19 cellular contexts compared by ENCODE assay signal in genomic region chr22:23073506-23074229, GRCh38. TPM values are rescaled to one million over a fixed set of nuclear protein-coding genes. Genes with fewer than 3 reads are reported as not detected.
DNase-seq lines count a peak whose midpoint lies in the region; TF ChIP-seq lines count a peak whose summit lies in the region.
"Had no signal": no experiment of that assay in that cellular context is flagged by ENCODE, and none has a peak within 500 bp of the region (broad histone marks: within the 10 kb centered on the region; RNA-seq: fewer than 3 reads in every experiment).

No MANE protein-coding gene starts in this region.

- no peak overlapping the region for H3K4me3 Mint-ChIP-seq in glutamatergic neuron (ENCODE audit: unreplicated experiment)
- H3K4me3 Mint-ChIP-seq: CD4-positive, alpha-beta T cell; T-cell had no signal

- peaks cover 75% of the 10 kb centered on the region for H3K79me2 ChIP-seq in Karpas-422 (ENCODE audit: low read length)

- H4K8ac ChIP-seq in neuronal stem cell (ENCODE audit: low read depth, low read length) = no peak overlapping the region

- no peaks in the 10 kb centered on the region for H3K36me3 Mint-ChIP-seq in glutamatergic neuron (ENCODE audit: unreplicated experiment)
- H3K36me3 Mint-ChIP-seq: activated naive CD4-positive, alpha-beta T cell treated with anti-CD3 and anti-CD28 coated beads, Interleukin-2, amount 50 U/mL, for 72 hours; T-cell had no signal

- no peak overlapping the region for H3K4ac ChIP-seq in neuronal stem cell (ENCODE audit: low read length)

- H3K9ac ChIP-seq in BLaER1 = peak overlapping the region; percentile 38
- peak overlapping the region; percentile 44 for H3K9ac ChIP-seq in Karpas-422 (ENCODE audit: low read length)
- no peak overlapping the region for H3K9ac ChIP-seq in neuronal stem cell (ENCODE audit: low read depth, low read length, poor library complexity)

- H2AFZ ChIP-seq in Karpas-422 (ENCODE audit: low read length) (no peak overlapping the region), neuronal stem cell (ENCODE audit: low read length) (no peak overlapping the region)

- peak overlapping the region; percentile 18; the same call in 1 of the 2 replicates for H3K27ac ChIP-seq in BLaER1
- H3K27ac ChIP-seq in Karpas-422 (ENCODE audit: low read length) = peak overlapping the region; percentile 48
- no peak overlapping the region for H3K27ac ChIP-seq in neuronal stem cell (replicated peaks; ENCODE audit: low read length)
- H3K27ac ChIP-seq: suprapubic skin, vagina had no signal

- peaks cover 29% of the 10 kb centered on the region for H3K4me1 Mint-ChIP-seq in glutamatergic neuron (ENCODE audit: low read depth, unreplicated experiment)

- no CpG with 5 or more reads among the region's 13 CpGs for WGBS in neuronal stem cell (ENCODE audit: extremely low coverage in 2 of 2, insufficient read length in 2 of 2, insufficient replicate concordance in 1 of 2), 2 donors

- H3K27ac Mint-ChIP-seq in glutamatergic neuron (ENCODE audit: unreplicated experiment) = no peak overlapping the region
- H3K27ac Mint-ChIP-seq: CD4-positive, alpha-beta T cell had no signal

- H3K9me2 ChIP-seq in Karpas-422 (replicated peaks; ENCODE audit: insufficient read depth, low read length) = no peaks in the 10 kb centered on the region

- DNase-seq in Karpas-422 = no peak
- peak; percentile 10 for DNase-seq in glutamatergic neuron
- no peak for DNase-seq in neuronal stem cell (ENCODE audit: low spot score)
- DNase-seq in GM19240 (ENCODE audit: insufficient read length, low spot score) = no peak
- DNase-seq in activated naive CD4-positive, alpha-beta T cell treated with anti-CD3 and anti-CD28 coated beads, Interleukin-2, amount 50 U/mL, for 16 hours = no peak
- no peak for DNase-seq in activated gamma-delta T cell (lab: John Stamatoyannopoulos, UW)
- DNase-seq: activated T-cell treated with anti-CD3 and anti-CD28 coated beads, Interleukin-2, amount 50 U/mL, for 48 hours; CD4-positive, alpha-beta T cell; effector CD4-positive, alpha-beta T cell; foreskin melanocyte; hypothalamus; NCI-H526 treated with DMSO at 0.1 percent for 48 hours; occipital lobe; T-cell had no signal

- H4K91ac ChIP-seq in neuronal stem cell (ENCODE audit: low read depth, low read length, poor library complexity) = no peak overlapping the region

- H3K9me3 Mint-ChIP-seq in glutamatergic neuron (ENCODE audit: unreplicated experiment) = peaks cover 13% of the 10 kb centered on the region
- H3K9me3 Mint-ChIP-seq: activated naive CD4-positive, alpha-beta T cell treated with anti-CD3 and anti-CD28 coated beads, Interleukin-2, amount 50 U/mL, for 72 hours; CD4-positive, alpha-beta T cell; T-cell had no signal

- H2BK120ac ChIP-seq in neuronal stem cell (ENCODE audit: low read depth, low read length) = no peak overlapping the region

- H3K4me3 ChIP-seq in BLaER1 (peak overlapping the region; percentile 2; the same call in 1 of the 2 replicates), Karpas-422 (ENCODE audit: low read length) (no peak overlapping the region), neuronal stem cell (ENCODE audit: low read length in 2 of 2) (no peak overlapping the region)
- H3K4me3 ChIP-seq: lung, suprapubic skin, vagina had no signal

- H2BK12ac ChIP-seq in neuronal stem cell (ENCODE audit: low read length) = no peak overlapping the region

- peak overlapping the region; percentile 75 for H3K23ac ChIP-seq in neuronal stem cell (ENCODE audit: low read depth, low read length, poor library complexity)

- H3K4me2 ChIP-seq in BLaER1 (peak overlapping the region; percentile 99), Karpas-422 (ENCODE audit: low read depth, low read length, poor library complexity, severe bottlenecking) (no peak overlapping the region), neuronal stem cell (ENCODE audit: insufficient read depth, low read length, poor library complexity, severe bottlenecking) (no peak overlapping the region)

- H3K9me3 ChIP-seq in BLaER1 (peaks cover 6% of the 10 kb centered on the region; the same call in 1 of the 2 replicates), Karpas-422 (ENCODE audit: low read length) (no peaks in the 10 kb centered on the region), neuronal stem cell (replicated peaks in 1 of 2; ENCODE audit: control insufficient read depth in 2 of 2, insufficient read depth in 1 of 2, low read depth in 1 of 2, low read length in 2 of 2) (peaks cover 5 to 8% of the 10 kb centered on the region in 2 donors)
- H3K9me3 ChIP-seq: suprapubic skin, vagina had no signal

- H3K14ac ChIP-seq in neuronal stem cell (ENCODE audit: low read length) = no peak overlapping the region

- TF ChIP-seq CTCF in glutamatergic neuron (IDR thresholded peaks at IDR 0.05; ENCODE audit: partially characterized antibody, unreplicated experiment) = no peak

- H3K79me1 ChIP-seq in neuronal stem cell (ENCODE audit: low read depth, low read length) = peaks cover 20% of the 10 kb centered on the region

- H4K20me1 ChIP-seq in BLaER1 (peaks cover 74% of the 10 kb centered on the region), Karpas-422 (ENCODE audit: insufficient read depth, low read depth, low read length) (peaks cover 26% of the 10 kb centered on the region; the same call in 1 of the 2 replicates)

- peaks cover 24% of the 10 kb centered on the region for H3K27me3 ChIP-seq in BLaER1
- no peaks in the 10 kb centered on the region for H3K27me3 ChIP-seq in Karpas-422 (ENCODE audit: low read length)
- peaks cover 0 to 12% (median 6%) of the 10 kb centered on the region in 3 experiments for H3K27me3 ChIP-seq in neuronal stem cell (ENCODE audit: control insufficient read depth in 3 of 3, insufficient read depth in 3 of 3, low read depth in 1 of 3, low read length in 3 of 3)
- H3K27me3 ChIP-seq: suprapubic skin, vagina had no signal

- H3K4me1 ChIP-seq in BLaER1 = peaks cover 90% of the 10 kb centered on the region
- peaks cover 61% of the 10 kb centered on the region for H3K4me1 ChIP-seq in Karpas-422 (ENCODE audit: low read length)
- H3K4me1 ChIP-seq in neuronal stem cell (ENCODE audit: control insufficient read depth in 2 of 2, insufficient read depth in 1 of 2, low read depth in 1 of 2, low read length in 2 of 2) = peaks cover 5 to 8% of the 10 kb centered on the region in 2 donors

- H3K36me3 ChIP-seq in BLaER1 = peaks cover 31% of the 10 kb centered on the region
- H3K36me3 ChIP-seq in Karpas-422 (ENCODE audit: insufficient read depth, low read length) = no peaks in the 10 kb centered on the region
- peaks cover 0 to 9% of the 10 kb centered on the region in 2 donors for H3K36me3 ChIP-seq in neuronal stem cell (replicated peaks in 1 of 2; ENCODE audit: control insufficient read depth in 2 of 2, insufficient read depth in 2 of 2, low read length in 2 of 2)
- H3K36me3 ChIP-seq: suprapubic skin, vagina had no signal

- H3K27me3 Mint-ChIP-seq in glutamatergic neuron (ENCODE audit: unreplicated experiment) = peaks cover 20% of the 10 kb centered on the region

- no peak overlapping the region for H2BK15ac ChIP-seq in neuronal stem cell (ENCODE audit: low read length)

- H3K18ac ChIP-seq in neuronal stem cell (ENCODE audit: low read length) = no peak overlapping the region

- H2BK5ac ChIP-seq in neuronal stem cell (ENCODE audit: low read length) = no peak overlapping the region

- no peak overlapping the region for H2AK5ac ChIP-seq in neuronal stem cell (ENCODE audit: low read depth, low read length)

RNA-seq across cellular contexts. Expression of gene GNAZ, which starts 3.3 kb away (rescaled TPM):
- 33.0 and 33.8 TPM in 2 replicates for total RNA-seq in Karpas-422 (2014; rRNA removed; shearing (Covaris generic); ENCODE audit: low replicate concordance)
- total RNA-seq in glutamatergic neuron (ENCODE audit: unreplicated experiment) = 82.5 TPM
- 36.9 TPM for polyA plus RNA-seq in neuronal stem cell (2013, experiment 1 of 2)
- polyA plus RNA-seq in neuronal stem cell (2013, experiment 2 of 2) = 37.0 TPM
